ENCODE assay signal across 28 cellular contexts in genomic region chr22:20931126-20931654, GRCh38.
"Had no signal": no experiment of that assay in that cellular context is flagged by ENCODE, and none has a peak within 500 bp of the region (broad histone marks: within the 10 kb centered on the region; RNA-seq: fewer than 3 reads in every experiment).

No MANE protein-coding gene starts in this region.

- ATAC-seq: activated CD4-positive, CD25-positive, alpha-beta regulatory T cell treated with anti-CD3 and anti-CD28 coated beads, Interleukin-2, amount 50 U/mL, for 24 hours; activated CD8-positive, alpha-beta T cell treated with anti-CD3 and anti-CD28 coated beads for 36 hours; activated naive CD4-positive, alpha-beta T cell treated with anti-CD3 and anti-CD28 coated beads, Interleukin-2, amount 50 U/mL, for 72 hours; activated naive CD8-positive, alpha-beta T cell treated with anti-CD3 and anti-CD28 coated beads, Interleukin-2, amount 50 U/mL, for 24 hours; Panc1; Right ventricle myocardium inferior had no signal

- H3K4me3 Mint-ChIP-seq: activated CD8-positive, alpha-beta T cell treated with anti-CD3 and anti-CD28 coated beads for 36 hours; activated naive CD8-positive, alpha-beta T cell treated with anti-CD3 and anti-CD28 coated beads, Interleukin-2, amount 50 U/mL, for 24 hours; brain had no signal

- H3K27ac Mint-ChIP-seq: activated CD8-positive, alpha-beta T cell treated with anti-CD3 and anti-CD28 coated beads for 36 hours; activated naive CD8-positive, alpha-beta T cell treated with anti-CD3 and anti-CD28 coated beads, Interleukin-2, amount 50 U/mL, for 24 hours; brain had no signal

- H3K4me3 ChIP-seq: MG63, SK-N-MC had no signal

- H3K9me3 Mint-ChIP-seq: activated CD8-positive, alpha-beta T cell treated with anti-CD3 and anti-CD28 coated beads for 36 hours; activated naive CD4-positive, alpha-beta T cell treated with anti-CD3 and anti-CD28 coated beads, Interleukin-2, amount 50 U/mL, for 72 hours; activated naive CD8-positive, alpha-beta T cell treated with anti-CD3 and anti-CD28 coated beads, Interleukin-2, amount 50 U/mL, for 24 hours had no signal

- H3K27me3 ChIP-seq: MG63 had no signal

- DNase-seq: activated CD4-positive, alpha-beta T cell treated with anti-CD3 and anti-CD28 coated beads for 4 hours; activated CD8-positive, alpha-beta memory T cell treated with anti-CD3 and anti-CD28 coated beads, Interleukin-2, amount 50 U/mL, for 48 hours; activated CD8-positive, alpha-beta T cell treated with anti-CD3 and anti-CD28 coated beads for 36 hours; activated naive CD4-positive, alpha-beta T cell; activated naive CD8-positive, alpha-beta T cell treated with anti-CD3 and anti-CD28 coated beads, Interleukin-2, amount 50 U/mL, for 24 hours; activated T-cell treated with anti-CD3 and anti-CD28 coated beads, Interleukin-2, amount 50 U/mL, for 1 hour; amniotic stem cell; MV-4-11; NCI-H1105; NCI-H1436; NCI-H1694 treated with DMSO at 0.1 percent for 48 hours; NCI-H2029 treated with DMSO at 0.1 percent for 48 hours; NCI-H345; NCI-H510A; NCI-H526 treated with DMSO at 0.1 percent for 48 hours; NCI-H82; OCI-M1; RPMI8226; T-helper 1 cell; WERI-Rb-1 had no signal

- H3K27me3 Mint-ChIP-seq: activated CD8-positive, alpha-beta T cell treated with anti-CD3 and anti-CD28 coated beads for 36 hours; activated naive CD8-positive, alpha-beta T cell treated with anti-CD3 and anti-CD28 coated beads, Interleukin-2, amount 50 U/mL, for 24 hours; brain had no signal

- H3K9ac ChIP-seq: KMS-11 had no signal

- H3K27ac ChIP-seq: KMS-11, SK-N-MC, WERI-Rb-1 had no signal

- H3K9me3 ChIP-seq: MG63 had no signal
